Comparison of ENCODE assay signal across 12 cellular contexts in genomic region chr17:32489320-32490100, GRCh38. TPM values are rescaled to one million over a fixed set of nuclear protein-coding genes. Genes with fewer than 3 reads are reported as not detected.
DNase-seq lines count a peak whose midpoint lies in the region; ATAC-seq lines count a peak whose summit lies in the region.
"Had no signal": no experiment of that assay in that cellular context is flagged by ENCODE, and none has a peak within 500 bp of the region (broad histone marks: within the 10 kb centered on the region; RNA-seq: fewer than 3 reads in every experiment).

No MANE protein-coding gene starts in this region.

- no peak for DNase-seq in activated T-cell treated with anti-CD3 and anti-CD28 coated beads, Interleukin-2, amount 50 U/mL, for 4 hours
- DNase-seq in activated T-cell treated with anti-CD3 and anti-CD28 coated beads, Interleukin-2, amount 50 U/mL, for 1 hour, result no peak
- DNase-seq in NCI-H69 (lab: John Stamatoyannopoulos, UW) (peak; percentile 41), NCI-H187 (lab: John Stamatoyannopoulos, UW) (no peak)
- no peak for DNase-seq in stimulated activated naive B cell treated with anti-CD40 and anti-IgM and Interleukin-4, amounts not matched to agents 10 μg/mL and 1 μg/mL and 100 μg/mL, for 72 hours
- DNase-seq: kidney glomerular epithelial cell, NCI-H1436 treated with DMSO at 0.1 percent for 48 hours, SHP77 had no signal

- H3K27me3 Mint-ChIP-seq in activated T-cell treated with anti-CD3 and anti-CD28 coated beads, Interleukin-2, amount 50 U/mL, for 4 hours (ENCODE audit: low read depth), result no peaks in the 10 kb centered on the region
- no peaks in the 10 kb centered on the region for H3K27me3 Mint-ChIP-seq in stimulated activated naive B cell treated with anti-CD40 and anti-IgM and Interleukin-4, amounts not matched to agents 10 μg/mL and 1 μg/mL and 100 μg/mL, for 72 hours

- H3K4me1 Mint-ChIP-seq in activated T-cell treated with anti-CD3 and anti-CD28 coated beads, Interleukin-2, amount 50 U/mL, for 4 hours (ENCODE audit: low read depth), result peaks cover 66% of the 10 kb centered on the region
- peaks cover 46 to 71% of the 10 kb centered on the region in 2 donors for H3K4me1 Mint-ChIP-seq in stimulated activated naive B cell treated with anti-CD40 and anti-IgM and Interleukin-4, amounts not matched to agents 10 μg/mL and 1 μg/mL and 100 μg/mL, for 72 hours

- no peaks in the 10 kb centered on the region for H3K9me3 Mint-ChIP-seq in activated T-cell treated with anti-CD3 and anti-CD28 coated beads, Interleukin-2, amount 50 U/mL, for 4 hours
- no peaks in the 10 kb centered on the region for H3K9me3 Mint-ChIP-seq in stimulated activated naive B cell treated with anti-CD40 and anti-IgM and Interleukin-4, amounts not matched to agents 10 μg/mL and 1 μg/mL and 100 μg/mL, for 72 hours

- no peaks in the 10 kb centered on the region for H3K9me3 ChIP-seq in endocrine pancreas (ENCODE audit: control insufficient read depth, low read length)
- H3K9me3 ChIP-seq: prostate gland had no signal

- H3K36me3 Mint-ChIP-seq in activated T-cell treated with anti-CD3 and anti-CD28 coated beads, Interleukin-2, amount 50 U/mL, for 4 hours (ENCODE audit: insufficient read depth), result peaks cover 11% of the 10 kb centered on the region
- peaks cover 22 to 29% of the 10 kb centered on the region in 2 donors for H3K36me3 Mint-ChIP-seq in stimulated activated naive B cell treated with anti-CD40 and anti-IgM and Interleukin-4, amounts not matched to agents 10 μg/mL and 1 μg/mL and 100 μg/mL, for 72 hours

- peak overlapping the region; percentile 71 for H3K27ac Mint-ChIP-seq in stimulated activated naive B cell treated with anti-CD40 and anti-IgM and Interleukin-4, amounts not matched to agents 10 μg/mL and 1 μg/mL and 100 μg/mL, for 72 hours

- peaks cover 4% of the 10 kb centered on the region for H3K4me1 ChIP-seq in endocrine pancreas (ENCODE audit: control insufficient read depth, insufficient read depth, low read length)
- H3K4me1 ChIP-seq: prostate gland had no signal

- H3K4me3 ChIP-seq in endocrine pancreas (ENCODE audit: control insufficient read depth, insufficient read depth, low read length), result peak overlapping the region; percentile 39
- H3K4me3 ChIP-seq: prostate gland had no signal

- no peak for ATAC-seq in activated T-cell treated with anti-CD3 and anti-CD28 coated beads, Interleukin-2, amount 50 U/mL, for 4 hours
- ATAC-seq in stimulated activated naive B cell treated with anti-CD40 and anti-IgM and Interleukin-4, amounts not matched to agents 10 μg/mL and 1 μg/mL and 100 μg/mL, for 72 hours (replicated peaks), result no peak
- ATAC-seq in HG02763 (IDR thresholded peaks at IDR 0.05; ENCODE audit: unreplicated experiment) (no peak), HG03097 (IDR thresholded peaks at IDR 0.05; ENCODE audit: low FRiP score, unreplicated experiment) (no peak)

- H3K36me3 ChIP-seq in endocrine pancreas (ENCODE audit: control insufficient read depth, insufficient read depth, low read length), result no peaks in the 10 kb centered on the region
- H3K36me3 ChIP-seq: prostate gland had no signal

- peak overlapping the region; percentile 85 for H3K4me3 Mint-ChIP-seq in activated T-cell treated with anti-CD3 and anti-CD28 coated beads, Interleukin-2, amount 50 U/mL, for 4 hours
- peak overlapping the region; percentile 34 to 88 for H3K4me3 Mint-ChIP-seq in stimulated activated naive B cell treated with anti-CD40 and anti-IgM and Interleukin-4, amounts not matched to agents 10 μg/mL and 1 μg/mL and 100 μg/mL, for 72 hours

- no peaks in the 10 kb centered on the region for H3K27me3 ChIP-seq in endocrine pancreas (ENCODE audit: control insufficient read depth, insufficient read depth, low read length)

- H3K9ac ChIP-seq in endocrine pancreas (ENCODE audit: control insufficient read depth, insufficient read depth, low read length), result peak overlapping the region; percentile 22

RNA-seq across cellular contexts. Expression of gene CDK5R1, which starts 2.7 kb away (rescaled TPM):
- 10 to 100 TPM; 14.8 to 20.9 (median 15.7) TPM for total RNA-seq in activated T-cell treated with anti-CD3 and anti-CD28 coated beads, Interleukin-2, amount 50 U/mL, for 4 hours

RNA-seq across cellular contexts. Expression of gene PSMD11, which starts 45.2 kb away (rescaled TPM):
- total RNA-seq in activated T-cell treated with anti-CD3 and anti-CD28 coated beads, Interleukin-2, amount 50 U/mL, for 4 hours, result 100 to 1,000 TPM; 247 to 270 (median 260) TPM
